31 cellular contexts compared by ENCODE assay signal in genomic region chr10:91435241-91435640, GRCh38.
"Had no signal": no experiment of that assay in that cellular context is flagged by ENCODE, and none has a peak within 500 bp of the region (broad histone marks: within the 10 kb centered on the region; RNA-seq: fewer than 3 reads in every experiment).

No MANE protein-coding gene starts in this region.

- H3K36me3 Mint-ChIP-seq: activated naive CD4-positive, alpha-beta T cell treated with anti-CD3 and anti-CD28 coated beads, Interleukin-2, amount 10 ng/mL, durations not matched to agents 7 days and 5 days had no signal

- H3K27ac Mint-ChIP-seq: activated CD4-positive, alpha-beta memory T cell treated with anti-CD3 and anti-CD28 coated beads for 36 hours; activated CD4-positive, alpha-beta T cell treated with anti-CD3 and anti-CD28 coated beads for 36 hours; activated CD4-positive, alpha-beta T cell treated with anti-CD3 and anti-CD28 coated beads, Interleukin-2, amount 10 ng/mL, durations not matched to agents 24 days and 14 days; activated CD8-positive, alpha-beta memory T cell treated with anti-CD3 and anti-CD28 coated beads, Interleukin-2, amount 10 ng/mL, durations not matched to agents 7 days and 5 days; activated CD8-positive, alpha-beta T cell treated with anti-CD3 and anti-CD28 coated beads, Interleukin-2, amount 10 ng/mL, durations not matched to agents 7 days and 5 days; activated naive CD4-positive, alpha-beta T cell treated with anti-CD3 and anti-CD28 coated beads, Interleukin-2, amount 10 ng/mL, durations not matched to agents 7 days and 5 days; activated naive CD4-positive, alpha-beta T cell treated with anti-CD3 and anti-CD28 coated beads, Interleukin-2, amount 50 U/mL, for 72 hours; activated naive CD8-positive, alpha-beta T cell treated with anti-CD3 and anti-CD28 coated beads, Interleukin-2, amount 10 ng/mL, durations not matched to agents 7 days and 5 days; activated T-helper 1 cell treated with anti-CD3 and anti-CD28 coated beads, Interleukin-12 subunit alpha, Interleukin-12 subunit beta, Interleukin-2, Interleukin-4 antibody, amounts not matched to agents 30 ng/mL and 10 ng/mL and 1 ng/mL, durations not matched to agents 14 hours and 24 hours and 36 hours; activated T-helper 2 cell treated with anti-CD3 and anti-CD28 coated beads, Interferon-gamma antibody, Interleukin-2, Interleukin-4, amounts not matched to agents 10 μg/mL and 5 μg/mL and 100 μg/mL, durations not matched to agents 14 hours and 24 hours and 36 hours; T-helper 17 cell; T-helper 2 cell treated with Interferon-gamma antibody and Interleukin-4, amounts not matched to agents 5 μg/mL and 100 μg/mL, for 36 hours had no signal

- H3K4me1 Mint-ChIP-seq: activated naive CD4-positive, alpha-beta T cell treated with anti-CD3 and anti-CD28 coated beads, Interleukin-2, amount 10 ng/mL, durations not matched to agents 7 days and 5 days; activated naive CD8-positive, alpha-beta T cell treated with anti-CD3 and anti-CD28 coated beads, Interleukin-2, amount 10 ng/mL, durations not matched to agents 7 days and 5 days had no signal

- H3K36me3 ChIP-seq: brain microvascular endothelial cell, colonic mucosa had no signal

- H3K9me3 Mint-ChIP-seq: activated naive CD4-positive, alpha-beta T cell treated with anti-CD3 and anti-CD28 coated beads, Interleukin-2, amount 10 ng/mL, durations not matched to agents 7 days and 5 days had no signal

- H3K4me3 Mint-ChIP-seq: activated CD4-positive, alpha-beta memory T cell treated with anti-CD3 and anti-CD28 coated beads for 36 hours; activated CD4-positive, alpha-beta T cell treated with anti-CD3 and anti-CD28 coated beads for 36 hours; activated CD4-positive, alpha-beta T cell treated with anti-CD3 and anti-CD28 coated beads, Interleukin-2, amount 10 ng/mL, durations not matched to agents 24 days and 14 days; activated CD8-positive, alpha-beta memory T cell treated with anti-CD3 and anti-CD28 coated beads, Interleukin-2, amount 10 ng/mL, durations not matched to agents 7 days and 5 days; activated CD8-positive, alpha-beta T cell treated with anti-CD3 and anti-CD28 coated beads, Interleukin-2, amount 10 ng/mL, durations not matched to agents 7 days and 5 days; activated naive CD4-positive, alpha-beta T cell treated with anti-CD3 and anti-CD28 coated beads, Interleukin-2, amount 10 ng/mL, durations not matched to agents 7 days and 5 days; activated naive CD8-positive, alpha-beta T cell treated with anti-CD3 and anti-CD28 coated beads, Interleukin-2, amount 10 ng/mL, durations not matched to agents 7 days and 5 days; activated T-helper 1 cell treated with anti-CD3 and anti-CD28 coated beads, Interleukin-12 subunit alpha, Interleukin-12 subunit beta, Interleukin-2, Interleukin-4 antibody, amounts not matched to agents 30 ng/mL and 10 ng/mL and 1 ng/mL, durations not matched to agents 14 hours and 24 hours and 36 hours; T-helper 17 cell; T-helper 2 cell treated with Interferon-gamma antibody and Interleukin-4, amounts not matched to agents 5 μg/mL and 100 μg/mL, for 36 hours had no signal

- DNase-seq: activated CD4-positive, alpha-beta memory T cell treated with anti-CD3 and anti-CD28 coated beads for 36 hours; activated CD4-positive, alpha-beta T cell treated with anti-CD3 and anti-CD28 coated beads for 36 hours; activated CD4-positive, alpha-beta T cell treated with anti-CD3 and anti-CD28 coated beads, Interleukin-2, amount 10 ng/mL, durations not matched to agents 24 days and 14 days; activated CD4-positive, CD25-positive, alpha-beta regulatory T cell; activated CD4-positive, CD25-positive, alpha-beta regulatory T cell treated with anti-CD3 and anti-CD28 coated beads, Interleukin-2, amount 50 U/mL, for 72 hours; activated CD8-positive, alpha-beta memory T cell treated with anti-CD3 and anti-CD28 coated beads, Interleukin-2, amount 10 ng/mL, durations not matched to agents 7 days and 5 days; activated CD8-positive, alpha-beta memory T cell treated with anti-CD3 and anti-CD28 coated beads, Interleukin-2, amount 50 U/mL, for 4 hours; activated CD8-positive, alpha-beta T cell treated with anti-CD3 and anti-CD28 coated beads, Interleukin-2, amount 10 ng/mL, durations not matched to agents 7 days and 5 days; activated effector memory CD4-positive, alpha-beta T cell treated with anti-CD3 and anti-CD28 coated beads, Interleukin-2, amount 50 U/mL, for 16 hours; activated naive CD4-positive, alpha-beta T cell treated with anti-CD3 and anti-CD28 coated beads, Interleukin-2, amount 10 ng/mL, durations not matched to agents 7 days and 5 days; activated naive CD8-positive, alpha-beta T cell treated with anti-CD3 and anti-CD28 coated beads, Interleukin-2, amount 10 ng/mL, durations not matched to agents 7 days and 5 days; activated T-cell treated with anti-CD3 and anti-CD28 coated beads, Interleukin-2, amount 50 U/mL, for 1 hour; activated T-cell treated with anti-CD3 and anti-CD28 coated beads, Interleukin-2, amount 50 U/mL, for 48 hours; brain microvascular endothelial cell; colonic mucosa; effector CD8-positive, alpha-beta T cell; esophagus squamous epithelium; foreskin melanocyte; head of caudate nucleus; T-helper 1 cell; T-helper 17 cell; T1000 had no signal

- H3K27me3 Mint-ChIP-seq: activated CD4-positive, alpha-beta memory T cell treated with anti-CD3 and anti-CD28 coated beads for 36 hours; activated CD4-positive, alpha-beta T cell treated with anti-CD3 and anti-CD28 coated beads for 36 hours; activated CD4-positive, alpha-beta T cell treated with anti-CD3 and anti-CD28 coated beads, Interleukin-2, amount 10 ng/mL, durations not matched to agents 24 days and 14 days; activated CD8-positive, alpha-beta memory T cell treated with anti-CD3 and anti-CD28 coated beads, Interleukin-2, amount 10 ng/mL, durations not matched to agents 7 days and 5 days; activated naive CD4-positive, alpha-beta T cell treated with anti-CD3 and anti-CD28 coated beads, Interleukin-2, amount 10 ng/mL, durations not matched to agents 7 days and 5 days; activated naive CD8-positive, alpha-beta T cell treated with anti-CD3 and anti-CD28 coated beads, Interleukin-2, amount 10 ng/mL, durations not matched to agents 7 days and 5 days; T-helper 17 cell had no signal

- H3K27ac ChIP-seq: ascending aorta, brain microvascular endothelial cell, colonic mucosa, epithelial cell of prostate, esophagus squamous epithelium had no signal

- H3K4me1 ChIP-seq: ascending aorta, colonic mucosa, esophagus squamous epithelium had no signal

- ATAC-seq: activated CD4-positive, alpha-beta T cell treated with anti-CD3 and anti-CD28 coated beads for 36 hours; activated CD8-positive, alpha-beta memory T cell treated with anti-CD3 and anti-CD28 coated beads, Interleukin-2, amount 10 ng/mL, durations not matched to agents 7 days and 5 days; activated CD8-positive, alpha-beta T cell treated with anti-CD3 and anti-CD28 coated beads, Interleukin-2, amount 10 ng/mL, durations not matched to agents 7 days and 5 days; activated naive CD4-positive, alpha-beta T cell treated with anti-CD3 and anti-CD28 coated beads, Interleukin-2, amount 50 U/mL, for 72 hours; T-helper 17 cell had no signal

- FAIRE-seq: bronchial epithelial cell, endometrium, endothelial cell of umbilical vein had no signal

- H3K4me3 ChIP-seq: ascending aorta, colonic mucosa, esophagus squamous epithelium had no signal

- H3K9me3 ChIP-seq: colonic mucosa, esophagus squamous epithelium had no signal

- H3K27me3 ChIP-seq: ascending aorta, brain microvascular endothelial cell, colonic mucosa, esophagus squamous epithelium had no signal
